Comparison of ENCODE assay signal across 11 cellular contexts in genomic region chrX:41512394-41512793, GRCh38.
DNase-seq lines count a peak whose midpoint lies in the region; ATAC-seq and TF ChIP-seq lines count a peak whose summit lies in the region.
"Had no signal": no experiment of that assay in that cellular context is flagged by ENCODE, and none has a peak within 500 bp of the region (broad histone marks: within the 10 kb centered on the region; RNA-seq: fewer than 3 reads in every experiment).

No MANE protein-coding gene starts in this region.

- H3K27me3 ChIP-seq in tibial artery = no peaks in the 10 kb centered on the region

- peak; percentile 93 for ATAC-seq in GM18873 (IDR thresholded peaks at IDR 0.05; ENCODE audit: low FRiP score, unreplicated experiment)
- peak; percentile 98 for ATAC-seq in GM21529 (IDR thresholded peaks at IDR 0.05; ENCODE audit: unreplicated experiment)
- peak; percentile 90 for ATAC-seq in HG03378 (IDR thresholded peaks at IDR 0.05; ENCODE audit: unreplicated experiment)
- ATAC-seq in activated naive CD8-positive, alpha-beta T cell treated with anti-CD3 and anti-CD28 coated beads, Interleukin-2, amount 50 U/mL, for 24 hours = peak; percentile 88

- peaks cover 0 to 8% (median 0%) of the 10 kb centered on the region in 4 donors for H3K4me1 ChIP-seq in tibial artery

- no peak overlapping the region for H3K27ac ChIP-seq in tibial artery
- H3K27ac ChIP-seq: epithelial cell of prostate, HL-60 had no signal

- no peak for TF ChIP-seq CTCF in tibial artery (IDR thresholded peaks at IDR 0.05)
- no peak for TF ChIP-seq CTCF in type B pancreatic cell (conservative IDR thresholded peaks at IDR 0.05)

- no peak overlapping the region for H3K4me3 ChIP-seq in tibial artery

- intact Hi-C loops in tibial artery (cut with DNase I; ENCODE audit: low total_unique reads) = no loop called here

- H3K4me1 Mint-ChIP-seq in activated naive CD8-positive, alpha-beta T cell treated with anti-CD3 and anti-CD28 coated beads, Interleukin-2, amount 50 U/mL, for 24 hours = peaks cover 36% of the 10 kb centered on the region
- peaks cover 7% of the 10 kb centered on the region for H3K4me1 Mint-ChIP-seq in type B pancreatic cell (ENCODE audit: unreplicated experiment)

- H3K36me3 ChIP-seq in tibial artery = no peaks in the 10 kb centered on the region

- no peak for DNase-seq in activated naive CD8-positive, alpha-beta T cell treated with anti-CD3 and anti-CD28 coated beads, Interleukin-2, amount 50 U/mL, for 24 hours
- DNase-seq in tibial artery = no peak
- DNase-seq in type B pancreatic cell (ENCODE audit: extremely low spot score, unreplicated experiment) = no peak
- no peak for DNase-seq in HuH-7 (ENCODE audit: low spot score)
- no peak for DNase-seq in DMS153 (lab: John Stamatoyannopoulos, UW)
- DNase-seq: EL had no signal

- H3K36me3 Mint-ChIP-seq in activated naive CD8-positive, alpha-beta T cell treated with anti-CD3 and anti-CD28 coated beads, Interleukin-2, amount 50 U/mL, for 24 hours (ENCODE audit: low read depth) = no peaks in the 10 kb centered on the region
- H3K36me3 Mint-ChIP-seq in type B pancreatic cell = no peaks in the 10 kb centered on the region

- no peak overlapping the region for H3K4me3 Mint-ChIP-seq in activated naive CD8-positive, alpha-beta T cell treated with anti-CD3 and anti-CD28 coated beads, Interleukin-2, amount 50 U/mL, for 24 hours
- no peak overlapping the region for H3K4me3 Mint-ChIP-seq in type B pancreatic cell

- H3K27ac Mint-ChIP-seq in activated naive CD8-positive, alpha-beta T cell treated with anti-CD3 and anti-CD28 coated beads, Interleukin-2, amount 50 U/mL, for 24 hours = no peak overlapping the region
- no peak overlapping the region for H3K27ac Mint-ChIP-seq in type B pancreatic cell

- no peaks in the 10 kb centered on the region for H3K9me3 ChIP-seq in tibial artery

- H3K27me3 Mint-ChIP-seq in activated naive CD8-positive, alpha-beta T cell treated with anti-CD3 and anti-CD28 coated beads, Interleukin-2, amount 50 U/mL, for 24 hours = no peaks in the 10 kb centered on the region
- H3K27me3 Mint-ChIP-seq in type B pancreatic cell = no peaks in the 10 kb centered on the region

- no peaks in the 10 kb centered on the region for H3K9me3 Mint-ChIP-seq in activated naive CD8-positive, alpha-beta T cell treated with anti-CD3 and anti-CD28 coated beads, Interleukin-2, amount 50 U/mL, for 24 hours
- H3K9me3 Mint-ChIP-seq in type B pancreatic cell = no peaks in the 10 kb centered on the region
